Comparison of ENCODE assay signal across 13 cellular contexts in genomic region chr10:27819781-27820531, GRCh38.
A peak's percentile ranks its signal among the peaks of the same experiment; 100 is the strongest.
DNase-seq lines count a peak whose midpoint lies in the region; ATAC-seq and TF ChIP-seq lines count a peak whose summit lies in the region.
"Had no signal": no experiment of that assay in that cellular context is flagged by ENCODE, and none has a peak within 500 bp of the region (broad histone marks: within the 10 kb centered on the region; RNA-seq: fewer than 3 reads in every experiment).

No MANE protein-coding gene starts in this region.

- H3K4me2 ChIP-seq in osteoblast (ENCODE audit: insufficient read depth, low read length): no peak overlapping the region
- H3K4me2 ChIP-seq: BLaER1 had no signal

- no peaks in the 10 kb centered on the region for H3K4me1 ChIP-seq in osteoblast (ENCODE audit: insufficient read depth, low read length)
- no peaks in the 10 kb centered on the region for H3K4me1 ChIP-seq in BE2C
- H3K4me1 ChIP-seq: BLaER1 had no signal

- no peak for ATAC-seq in HG03439 (IDR thresholded peaks at IDR 0.05; ENCODE audit: unreplicated experiment)
- ATAC-seq in GM19324 (IDR thresholded peaks at IDR 0.05; ENCODE audit: low FRiP score, unreplicated experiment): no peak

- H4K20me1 ChIP-seq in osteoblast (ENCODE audit: insufficient read depth, low read length): no peaks in the 10 kb centered on the region
- H4K20me1 ChIP-seq: BLaER1 had no signal

- TF ChIP-seq CTCF in AG09309 (IDR thresholded peaks at IDR 0.05; ENCODE audit: control insufficient read depth, insufficient read depth, low read depth, low read length, missing control alignments): no peak
- TF ChIP-seq CTCF in fibroblast of the aortic adventitia (IDR thresholded peaks at IDR 0.05; ENCODE audit: insufficient read depth, low read length): no peak
- TF ChIP-seq CTCF in osteoblast (IDR thresholded peaks at IDR 0.05; ENCODE audit: extremely low read depth, low read depth, low read length): no peak
- no peak for TF ChIP-seq CTCF in BE2C (IDR thresholded peaks at IDR 0.05; ENCODE audit: low read depth, low read length)

- H3K4me3 ChIP-seq in AG09309 (ENCODE audit: control insufficient read depth, low read depth, low read length): no peak overlapping the region
- H3K4me3 ChIP-seq in fibroblast of the aortic adventitia (ENCODE audit: low read depth, low read length): no peak overlapping the region
- H3K4me3 ChIP-seq in osteoblast (ENCODE audit: insufficient read depth, low read length): no peak overlapping the region
- no peak overlapping the region for H3K4me3 ChIP-seq in BE2C (ENCODE audit: low read depth, low read length)
- H3K4me3 ChIP-seq: BLaER1 had no signal

- H3K79me2 ChIP-seq in osteoblast (ENCODE audit: insufficient read depth, low read length): no peaks in the 10 kb centered on the region

- no peak overlapping the region for H2AFZ ChIP-seq in osteoblast (ENCODE audit: low read length)

- DNase-seq in AG09309 (ENCODE audit: low read depth) (peak; percentile 81), NCI-H2029 treated with DMSO at 0.1 percent for 48 hours (lab: John Stamatoyannopoulos, UW) (peak; percentile 2), fibroblast of the aortic adventitia (ENCODE audit: low read depth) (peak; percentile 31), osteoblast (ENCODE audit: insufficient read length, low spot score, missing footprints) (peak; percentile 52), BE2C (no peak), cerebellum (ENCODE audit: low spot score) (no peak)
- DNase-seq: activated CD8-positive, alpha-beta memory T cell treated with anti-CD3 and anti-CD28 coated beads, Interleukin-2, amount 50 U/mL, for 4 hours; cerebellar nuclear complex; hippocampal formation; KBM-7 had no signal

- H3K36me3 ChIP-seq in osteoblast (ENCODE audit: insufficient read depth, low read length): no peaks in the 10 kb centered on the region
- no peaks in the 10 kb centered on the region for H3K36me3 ChIP-seq in BE2C
- H3K36me3 ChIP-seq: BLaER1 had no signal

- H3K9me3 ChIP-seq in osteoblast (ENCODE audit: low read depth, low read length) (no peaks in the 10 kb centered on the region), BE2C (no peaks in the 10 kb centered on the region)
- H3K9me3 ChIP-seq: BLaER1 had no signal

- no peaks in the 10 kb centered on the region for H3K27me3 ChIP-seq in osteoblast (ENCODE audit: insufficient read depth, low read length)
- no peaks in the 10 kb centered on the region for H3K27me3 ChIP-seq in BE2C
- H3K27me3 ChIP-seq: BLaER1 had no signal

- H3K27ac ChIP-seq in osteoblast (ENCODE audit: low read depth, low read length): no peak overlapping the region
- H3K27ac ChIP-seq: BLaER1 had no signal

Comparison
In these comparisons a context has a peak if more than half of its experiments do, and no peak if none do; other contexts are left out.
1. DNase-seq: peak in AG09309 (single experiment), NCI-H2029 treated with DMSO at 0.1 percent for 48 hours (single experiment), fibroblast of the aortic adventitia (single experiment) and osteoblast (single experiment); none in BE2C (single experiment) and cerebellum (single experiment).